ENCODE assay signal across 22 cellular contexts in genomic region chr7:50752422-50752821, GRCh38. TPM values are rescaled to one million over a fixed set of nuclear protein-coding genes. Genes with fewer than 3 reads are reported as not detected.
A peak's percentile ranks its signal among the peaks of the same experiment; 100 is the strongest.
DNase-seq lines count a peak whose midpoint lies in the region; ATAC-seq, FAIRE-seq and TF ChIP-seq lines count a peak whose summit lies in the region.
"Had no signal": no experiment of that assay in that cellular context is flagged by ENCODE, and none has a peak within 500 bp of the region (broad histone marks: within the 10 kb centered on the region; RNA-seq: fewer than 3 reads in every experiment).

No MANE protein-coding gene starts in this region.

- TF ChIP-seq RAD21 in H1 (IDR thresholded peaks at IDR 0.05 in 1 of 2, conservative IDR thresholded peaks at IDR 0.05 in 1 of 2; ENCODE audit: low read depth in 2 of 2, low read length in 2 of 2): no peak

- intact Hi-C loops in PC-3 (cut with micrococcal nuclease): no loop called here

- no peak overlapping the region for H3K56ac ChIP-seq in H1 (replicated peaks; ENCODE audit: insufficient read length, low read depth, low read length)

- FAIRE-seq in H1 (lab: Jason Lieb, UNC): no peak
- FAIRE-seq: A549, D721Med, G401.6, GM12891, GM19239 had no signal

- H3K36me3 ChIP-seq in BLaER1 (peaks cover 39% of the 10 kb centered on the region), GM23338 (ENCODE audit: insufficient read depth) (no peaks in the 10 kb centered on the region; the same call in 1 of the 2 replicates), PC-3 (ENCODE audit: low read depth, low read length) (peaks cover 14% of the 10 kb centered on the region; the same call in 1 of the 2 replicates), H1 (ENCODE audit: control insufficient read depth in 2 of 4, insufficient read depth in 4 of 4, low read length in 3 of 4) (peaks cover 0 to 7% (median 0%) of the 10 kb centered on the region in 4 experiments; a peak in 1 of 8 replicates), upper lobe of left lung (peaks cover 0 to 27% (median 4%) of the 10 kb centered on the region in 4 donors)

- TF ChIP-seq POLR2A in H1 (IDR thresholded peaks at IDR 0.05; ENCODE audit: control extremely low read depth in 1 of 2, low read depth in 2 of 2, low read length in 2 of 2): no peak
- TF ChIP-seq POLR2A in upper lobe of left lung (IDR thresholded peaks at IDR 0.05): no peak

- H3K9me3 ChIP-seq in BLaER1: no peaks in the 10 kb centered on the region; the same call in none of the 2 replicates
- no peaks in the 10 kb centered on the region for H3K9me3 ChIP-seq in PC-3 (ENCODE audit: low read length)
- no peaks in the 10 kb centered on the region for H3K9me3 ChIP-seq in H1 (ENCODE audit: insufficient read depth in 2 of 2, low read depth in 1 of 2, low read length in 1 of 2)
- H3K9me3 ChIP-seq in upper lobe of left lung: no peaks in the 10 kb centered on the region
- H3K9me3 ChIP-seq: A549, Caco-2 had no signal

- no peak overlapping the region for H2BK12ac ChIP-seq in H1 (ENCODE audit: low read depth, low read length)

- H3K9me3 Mint-ChIP-seq in GM23338: no peaks in the 10 kb centered on the region
- H3K9me3 Mint-ChIP-seq: CD4-positive, alpha-beta T cell; CD8-positive, alpha-beta T cell had no signal

- no peaks in the 10 kb centered on the region for H3K27me3 ChIP-seq in BLaER1
- no peaks in the 10 kb centered on the region for H3K27me3 ChIP-seq in GM23338 (ENCODE audit: insufficient read depth)
- H3K27me3 ChIP-seq in PC-3 (ENCODE audit: low read length): no peaks in the 10 kb centered on the region
- H3K27me3 ChIP-seq in H1 (replicated peaks in 1 of 4; ENCODE audit: control insufficient read depth in 3 of 4, extremely low read depth in 1 of 4, insufficient read depth in 3 of 4, low read length in 3 of 4): no peaks in the 10 kb centered on the region
- H3K27me3 ChIP-seq in upper lobe of left lung: no peaks in the 10 kb centered on the region

- no peak overlapping the region for H2BK15ac ChIP-seq in H1 (ENCODE audit: low read length)

- CTCF ChIA-PET in PC-3 (lab: Charles Lee): no interaction called here
- CTCF ChIA-PET in H1 (lab: Charles Lee; ENCODE audit: partially characterized antibody): no interaction called here

- H3K27ac Mint-ChIP-seq in GM23338: no peak overlapping the region
- H3K27ac Mint-ChIP-seq: B cell; CD4-positive, alpha-beta T cell; CD8-positive, alpha-beta T cell had no signal

- no peak overlapping the region for H2BK5ac ChIP-seq in H1 (ENCODE audit: low read depth, low read length)

- H2BK120ac ChIP-seq in H1 (replicated peaks; ENCODE audit: low read depth, low read length): no peak overlapping the region

- ATAC-seq in GM23338 (peak; percentile 24), PC-3 (no peak), upper lobe of left lung (ENCODE audit: low FRiP score in 2 of 2) (no peak)
- ATAC-seq: A549; CD8-positive, alpha-beta T cell had no signal

- POLR2A ChIA-PET in PC-3 (lab: Charles Lee; ENCODE audit: unreplicated experiment) (no interaction called here), H1 (lab: Charles Lee; ENCODE audit: partially characterized antibody) (interaction anchor here (0.6 to 1.1 kb wide), 2 partner anchors 17 to 48 kb away, joined by 3 read pairs; no protein-coding TSS in a partner anchor)

- H3K79me2 ChIP-seq in GM23338 (replicated peaks; ENCODE audit: insufficient read depth) (peaks cover 100% of the 10 kb centered on the region), PC-3 (ENCODE audit: low read length) (peaks cover 78% of the 10 kb centered on the region), H1 (ENCODE audit: control insufficient read depth in 1 of 2, insufficient read depth in 2 of 2, low read length in 2 of 2) (peaks cover 0 to 95% of the 10 kb centered on the region in 2 experiments; a peak in 3 of 4 replicates)

- peaks cover 7% of the 10 kb centered on the region; the same call in 1 of the 2 replicates for H3K9me2 ChIP-seq in GM23338 (ENCODE audit: insufficient read depth)
- no peaks in the 10 kb centered on the region for H3K9me2 ChIP-seq in PC-3 (replicated peaks; ENCODE audit: low read length)

- no peak overlapping the region for H3K4ac ChIP-seq in H1 (replicated peaks; ENCODE audit: insufficient read length, low read depth, low read length)

- H3K18ac ChIP-seq in H1 (ENCODE audit: extremely low read depth, low read length): no peak overlapping the region

- peaks cover 8% of the 10 kb centered on the region for H3K27me3 Mint-ChIP-seq in GM23338 (ENCODE audit: insufficient read depth, low read depth, poor library complexity)
- H3K27me3 Mint-ChIP-seq: CD4-positive, alpha-beta T cell had no signal

- no peak for TF ChIP-seq CTCF in GM23338 (conservative IDR thresholded peaks at IDR 0.05; ENCODE audit: low read depth in 2 of 2)
- no peak for TF ChIP-seq CTCF in PC-3 (conservative IDR thresholded peaks at IDR 0.05; ENCODE audit: low read depth, low read length)
- TF ChIP-seq CTCF in H1 (IDR thresholded peaks at IDR 0.05; ENCODE audit: control extremely low read depth in 1 of 3, insufficient read depth in 1 of 3, low read depth in 1 of 3, low read length in 3 of 3): no peak
- no peak for TF ChIP-seq CTCF in upper lobe of left lung (IDR thresholded peaks at IDR 0.05)

- H4K20me1 ChIP-seq in BLaER1: peaks cover 49% of the 10 kb centered on the region
- peaks cover 59% of the 10 kb centered on the region for H4K20me1 ChIP-seq in GM23338 (replicated peaks; ENCODE audit: insufficient read depth)
- H4K20me1 ChIP-seq in PC-3 (ENCODE audit: low read length): peaks cover 38% of the 10 kb centered on the region
- H4K20me1 ChIP-seq in H1 (replicated peaks in 1 of 2; ENCODE audit: control insufficient read depth in 1 of 2, insufficient read depth in 2 of 2, low read length in 2 of 2): peaks cover 19 to 36% of the 10 kb centered on the region in 2 experiments

- no peak for TF ChIP-seq EP300 in H1 (IDR thresholded peaks at IDR 0.05; ENCODE audit: borderline replicate concordance in 1 of 2, low read depth in 2 of 2, low read length in 2 of 2)
- TF ChIP-seq EP300 in upper lobe of left lung (IDR thresholded peaks at IDR 0.05): no peak

- H2AK5ac ChIP-seq in H1 (ENCODE audit: low read depth, low read length): no peak overlapping the region

- peaks cover 49% of the 10 kb centered on the region for H3K4me1 Mint-ChIP-seq in GM23338
- H3K4me1 Mint-ChIP-seq: B cell had no signal

- peak overlapping the region; percentile 87 for H3K4me2 ChIP-seq in BLaER1
- H3K4me2 ChIP-seq in GM23338: no peak overlapping the region
- H3K4me2 ChIP-seq in PC-3 (ENCODE audit: low read length): no peak overlapping the region
- no peak overlapping the region for H3K4me2 ChIP-seq in H1 (ENCODE audit: insufficient read depth in 1 of 2, low read depth in 2 of 2, low read length in 2 of 2)
- H3K4me2 ChIP-seq: A549 had no signal

- H3K4me3 Mint-ChIP-seq in GM23338: no peak overlapping the region
- H3K4me3 Mint-ChIP-seq: B cell; CD4-positive, alpha-beta T cell; CD8-positive, alpha-beta T cell had no signal

- H3K9ac ChIP-seq in BLaER1 (peak overlapping the region; percentile 32; the same call in 1 of the 2 replicates), PC-3 (ENCODE audit: low read length) (no peak overlapping the region), H1 (replicated peaks in 1 of 4; ENCODE audit: extremely low read depth in 1 of 4, low read depth in 3 of 4, low read length in 3 of 4) (no peak overlapping the region)

- H3K79me1 ChIP-seq in H1 (ENCODE audit: low read depth, low read length): peaks cover 28% of the 10 kb centered on the region

- no peaks in the 10 kb centered on the region for H3K23me2 ChIP-seq in H1 (ENCODE audit: low read depth, low read length)

- H4K91ac ChIP-seq in H1 (replicated peaks; ENCODE audit: insufficient read length, low read length): no peak overlapping the region

- H3K14ac ChIP-seq in H1 (ENCODE audit: insufficient read length): no peak overlapping the region

- H4K5ac ChIP-seq in H1 (ENCODE audit: insufficient read length, low read depth, low read length): no peak overlapping the region

- no peak for DNase-seq in GM23338 (ENCODE audit: low spot score)
- DNase-seq in PC-3: peak; percentile 2
- DNase-seq in H1 (ENCODE audit: low read depth in 1 of 2, low spot score in 2 of 2): no peak
- no peak for DNase-seq in upper lobe of left lung
- no peak for DNase-seq in NCI-H748 (lab: John Stamatoyannopoulos, UW; ENCODE audit: unreplicated experiment)
- no peak for DNase-seq in epidermal melanocyte (ENCODE audit: insufficient read length, low spot score)
- DNase-seq: AML-193; Caco-2; Calu3; CD4-positive, alpha-beta T cell; CD8-positive, alpha-beta T cell; DMS79 treated with DMSO at 0.1 percent for 48 hours; GF-D8 had no signal

- no peak overlapping the region for H4K8ac ChIP-seq in H1 (ENCODE audit: extremely low read depth, insufficient read depth, low read length)

- H3K4me1 ChIP-seq in BLaER1: peaks cover 92% of the 10 kb centered on the region
- peaks cover 22% of the 10 kb centered on the region for H3K4me1 ChIP-seq in GM23338 (ENCODE audit: insufficient read depth)
- H3K4me1 ChIP-seq in PC-3 (ENCODE audit: insufficient read depth, low read length): no peaks in the 10 kb centered on the region
- peaks cover 2 to 17% (median 6%) of the 10 kb centered on the region in 4 experiments; a peak in 5 of 7 replicates for H3K4me1 ChIP-seq in H1 (replicated peaks in 1 of 4; ENCODE audit: control insufficient read depth in 3 of 4, insufficient read depth in 4 of 4, low read length in 3 of 4)
- peaks cover 0 to 5% (median 0%) of the 10 kb centered on the region in 4 donors for H3K4me1 ChIP-seq in upper lobe of left lung
- H3K4me1 ChIP-seq: A549, Caco-2 had no signal

- H3F3A ChIP-seq in GM23338 (replicated peaks; ENCODE audit: low read depth): no peaks in the 10 kb centered on the region
- H3F3A ChIP-seq in PC-3 (ENCODE audit: low read length, unreplicated experiment): no peaks in the 10 kb centered on the region

- H2AFZ ChIP-seq in GM23338 (no peak overlapping the region), PC-3 (ENCODE audit: low read length) (no peak overlapping the region), H1 (ENCODE audit: low read length) (no peak overlapping the region)

- H2BK20ac ChIP-seq in H1 (ENCODE audit: low read length): no peak overlapping the region

- H3K36me3 Mint-ChIP-seq in GM23338 (ENCODE audit: low read depth): peaks cover 63% of the 10 kb centered on the region
- H3K36me3 Mint-ChIP-seq: CD8-positive, alpha-beta T cell had no signal

- H3K4me3 ChIP-seq in BLaER1 (no peak overlapping the region), GM23338 (no peak overlapping the region), PC-3 (ENCODE audit: low read length) (no peak overlapping the region), H1 (ENCODE audit: extremely low read depth in 1 of 4, insufficient read depth in 2 of 4, low read depth in 3 of 4, low read length in 4 of 4) (no peak overlapping the region), upper lobe of left lung (no peak overlapping the region)
- H3K4me3 ChIP-seq: A549 had no signal

- 85% methylated on average over 4 of the region's 4 CpGs; no CpG with 5 or more reads in 1 of the 2 experiments for WGBS in H1 (ENCODE audit: extremely low coverage in 1 of 2, insufficient coverage in 1 of 2, insufficient read length in 1 of 2, insufficient replicate concordance in 2 of 2, low coverage in 1 of 2, low lambda C conversion rate in 2 of 2, missing lambda C conversion rate in 1 of 2), 2 experiments
- 97% methylated on average over 4 of the region's 4 CpGs; no CpG with 5 or more reads in 1 of the 2 donors for WGBS in upper lobe of left lung, 2 donors

- H3K27ac ChIP-seq in BLaER1 (peak overlapping the region; percentile 74), GM23338 (ENCODE audit: low read depth) (no peak overlapping the region), PC-3 (ENCODE audit: low read length) (no peak overlapping the region), H1 (ENCODE audit: low read depth, low read length) (no peak overlapping the region), upper lobe of left lung (no peak overlapping the region)
- H3K27ac ChIP-seq: 22Rv1, A549, C4-2B had no signal

- BruUV-seq in PC-3 (replicated peaks; lab: Mats Ljungman, UMichigan): no TSS peak

- H3K23ac ChIP-seq in H1 (ENCODE audit: insufficient read length): no peak overlapping the region

RNA-seq across cellular contexts. Expression of gene GRB10, which starts 30.3 kb away (rescaled TPM):
- total RNA-seq in GM23338 (2014; rRNA removed; shearing (Covaris generic)): 145 and 154 TPM in 2 replicates
- polyA plus RNA-seq in GM23338 (2016; fragmentation: Nextera tagmentation; extraction: Ambion mirVana): 35.0 and 35.2 TPM in 2 replicates
- total RNA-seq in PC-3 (2014; rRNA removed): 61.3 and 89.8 TPM in 2 replicates
- total RNA-seq in H1 (2021; fragmentation: NEBNext Ultra II Directional; extraction: Animal tissue kit (Norgen Biotek cat#: 25700)): 92.6 and 97.0 TPM in 2 replicates
- polyA plus RNA-seq in H1 (2011; rRNA removed): 35.7 TPM in 2 replicates
- polyA plus RNA-seq in H1 (2011; cell fraction: cytosol; rRNA removed): 32.1 TPM
- 65.7 TPM for polyA plus RNA-seq in H1 (2011; cell fraction: nucleus; rRNA removed)
- polyA plus RNA-seq in H1 (2012, experiment 1 of 2): 66.8 to 75.8 TPM (median 74.0 TPM) in 4 replicates
- 36.3 TPM for polyA plus RNA-seq in H1 (2012, experiment 2 of 2)
- 32.9 TPM for polyA plus RNA-seq in H1 (2013, experiment 1 of 2)
- polyA plus RNA-seq in H1 (2013, experiment 2 of 2): 33.9 TPM
- polyA minus RNA-seq in H1 (2011; rRNA and poly(A)+ RNA removed): 74.5 and 77.8 TPM in 2 replicates
- 60.0 TPM for polyA minus RNA-seq in H1 (2011; cell fraction: cytosol; rRNA and poly(A)+ RNA removed)
- polyA minus RNA-seq in H1 (2011; cell fraction: nucleus; rRNA and poly(A)+ RNA removed): 111 TPM
- 10 to 100 TPM; 32.8 to 92.2 (median 46.5) TPM for total RNA-seq in upper lobe of left lung
- total RNA-seq: B cell had no signal
